In genomic region chr6:149468179-149468578, GRCh38 we compare ENCODE assay signal across 10 cellular contexts. TPM values are rescaled to one million over a fixed set of nuclear protein-coding genes. Genes with fewer than 3 reads are reported as not detected.
DNase-seq lines count a peak whose midpoint lies in the region; ATAC-seq and TF ChIP-seq lines count a peak whose summit lies in the region.
"Had no signal": no experiment of that assay in that cellular context is flagged by ENCODE, and none has a peak within 500 bp of the region (broad histone marks: within the 10 kb centered on the region; RNA-seq: fewer than 3 reads in every experiment).

No MANE protein-coding gene starts in this region.

- H3K36me3 Mint-ChIP-seq in activated CD4-positive, alpha-beta T cell treated with anti-CD3 and anti-CD28 coated beads for 36 hours (ENCODE audit: low read depth): peaks cover 62% of the 10 kb centered on the region

- H3K27me3 ChIP-seq in Peyer's patch: no peaks in the 10 kb centered on the region

- TF ChIP-seq POLR2A in Peyer's patch (IDR thresholded peaks at IDR 0.05): no peak

- peaks cover 70% of the 10 kb centered on the region for H3K4me1 Mint-ChIP-seq in activated CD4-positive, alpha-beta T cell treated with anti-CD3 and anti-CD28 coated beads for 36 hours

- no peaks in the 10 kb centered on the region for H3K27me3 Mint-ChIP-seq in activated CD4-positive, alpha-beta T cell treated with anti-CD3 and anti-CD28 coated beads for 36 hours

- DNase-seq in activated CD4-positive, alpha-beta T cell treated with anti-CD3 and anti-CD28 coated beads for 36 hours: no peak
- no peak for DNase-seq in activated CD4-positive, alpha-beta T cell treated with anti-CD3 and anti-CD28 coated beads, Interleukin-2, amount 50 U/mL, for 1 hour
- DNase-seq in Peyer's patch: peak in 2 of 3 donors; percentile 72 to 73
- DNase-seq in posterior vena cava (ENCODE audit: low spot score): peak; percentile 36
- no peak for DNase-seq in middle frontal gyrus (ENCODE audit: extremely low spot score, low spot score)
- no peak for DNase-seq in epidermal melanocyte (ENCODE audit: insufficient read length, low spot score)
- DNase-seq: NCI-H446 treated with DMSO at 0.1 percent for 48 hours, SK-N-SH had no signal

- H3K4me3 ChIP-seq in Peyer's patch: no peak overlapping the region

- POLR2A ChIA-PET in activated CD4-positive, alpha-beta T cell treated with anti-CD3 and anti-CD28 coated beads for 36 hours (lab: Charles Lee): interaction anchor here (0.6 kb wide), 1 partner anchor 63 kb away, joined by 9 read pairs; no protein-coding TSS in a partner anchor

- intact Hi-C loops in activated CD4-positive, alpha-beta T cell treated with anti-CD3 and anti-CD28 coated beads for 36 hours (cut with DNase I, micrococcal nuclease): loop anchor here in 1 of 2 experiments (10.0 kb wide), 1 partner anchor 47 kb away; no protein-coding TSS in a partner anchor
- intact Hi-C loops in posterior vena cava (cut with DNase I): no loop called here

- no peaks in the 10 kb centered on the region for H3K9me3 Mint-ChIP-seq in activated CD4-positive, alpha-beta T cell treated with anti-CD3 and anti-CD28 coated beads for 36 hours (ENCODE audit: low read depth)

- H3K27ac ChIP-seq in Peyer's patch: peak overlapping the region in 2 of 4 donors; percentile 64 to 74

- peaks cover 0 to 21% (median 11%) of the 10 kb centered on the region in 4 donors for H3K4me1 ChIP-seq in Peyer's patch

- no peaks in the 10 kb centered on the region for H3K36me3 ChIP-seq in Peyer's patch

- no peak overlapping the region for H3K4me3 Mint-ChIP-seq in activated CD4-positive, alpha-beta T cell treated with anti-CD3 and anti-CD28 coated beads for 36 hours

- CTCF ChIA-PET in activated CD4-positive, alpha-beta T cell treated with anti-CD3 and anti-CD28 coated beads for 36 hours (lab: Charles Lee): interaction anchor here (0.7 to 2.6 kb wide), 3 partner anchors 24 to 48 kb away, joined by 3 to 16 read pairs (median 3); no protein-coding TSS in a partner anchor

- no peaks in the 10 kb centered on the region for H3K9me3 ChIP-seq in Peyer's patch
- H3K9me3 ChIP-seq: SK-N-SH had no signal

- TF ChIP-seq CTCF in Peyer's patch (IDR thresholded peaks at IDR 0.05): no peak

- peak overlapping the region; percentile 63 for H3K27ac Mint-ChIP-seq in activated CD4-positive, alpha-beta T cell treated with anti-CD3 and anti-CD28 coated beads for 36 hours

- no peak for ATAC-seq in activated CD4-positive, alpha-beta T cell treated with anti-CD3 and anti-CD28 coated beads for 36 hours
- ATAC-seq in GM21717 (IDR thresholded peaks at IDR 0.05; ENCODE audit: unreplicated experiment) (peak; percentile 27), GM18861 (IDR thresholded peaks at IDR 0.05; ENCODE audit: unreplicated experiment) (no peak)

RNA-seq across cellular contexts. Expression of gene ZC3H12D, which starts 16.6 kb away (rescaled TPM):
- total RNA-seq in activated CD4-positive, alpha-beta T cell treated with anti-CD3 and anti-CD28 coated beads for 36 hours: 10 to 100 TPM; 72.2 to 89.9 TPM
- total RNA-seq in Peyer's patch (10 to 100 TPM in 3 of 4 donors, 1 to 10 TPM in 1; 7.8 to 32.2 (median 18.5) TPM), posterior vena cava (1 to 10 TPM; 1.8 to 2.2 TPM)

Comparison
In these comparisons a context has a peak if more than half of its experiments do, and no peak if none do; other contexts are left out.
1. DNase-seq: peak in Peyer's patch (2 of 3) and posterior vena cava (single experiment); none in activated CD4-positive, alpha-beta T cell treated with anti-CD3 and anti-CD28 coated beads for 36 hours (single experiment), activated CD4-positive, alpha-beta T cell treated with anti-CD3 and anti-CD28 coated beads, Interleukin-2, amount 50 U/mL, for 1 hour (single experiment), middle frontal gyrus (single experiment) and epidermal melanocyte (single experiment).